13 cellular contexts compared by ENCODE assay signal in the genomic region with DNA sequence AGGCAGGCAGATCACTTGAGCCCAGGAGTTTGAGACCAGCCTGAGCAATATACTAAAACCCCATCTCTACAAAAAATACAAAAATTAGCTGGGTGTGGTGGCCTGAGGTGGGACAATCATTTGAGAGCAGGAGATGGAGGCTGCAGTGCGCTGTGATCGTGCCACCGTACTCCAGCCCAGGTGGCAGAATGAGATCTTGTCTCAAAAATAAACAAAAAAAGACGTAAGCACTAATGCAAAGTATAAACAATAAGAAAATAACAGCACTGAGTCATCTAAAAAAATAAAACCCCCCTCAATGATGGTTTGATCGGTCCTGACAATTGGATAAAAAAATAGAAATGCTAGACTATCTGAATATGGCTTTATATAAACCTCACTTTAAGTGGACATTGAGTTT. TPM values are rescaled to one million over a fixed set of nuclear protein-coding genes. Genes with fewer than 3 reads are reported as not detected.
DNase-seq lines count a peak whose midpoint lies in the region; ATAC-seq and TF ChIP-seq lines count a peak whose summit lies in the region.
"Had no signal": no experiment of that assay in that cellular context is flagged by ENCODE, and none has a peak within 500 bp of the region (broad histone marks: within the 10 kb centered on the region; RNA-seq: fewer than 3 reads in every experiment).

No MANE protein-coding gene starts in this region.

- peaks cover 4% of the 10 kb centered on the region; the same call in 1 of the 2 replicates for H3K36me3 ChIP-seq in SU-DHL-6 (ENCODE audit: low read length)
- no peaks in the 10 kb centered on the region for H3K36me3 ChIP-seq in effector memory CD4-positive, alpha-beta T cell (ENCODE audit: control insufficient read depth, insufficient read depth, low read length)
- H3K36me3 ChIP-seq in suprapubic skin = no peaks in the 10 kb centered on the region

- peaks cover 39% of the 10 kb centered on the region for H3K4me1 ChIP-seq in effector memory CD4-positive, alpha-beta T cell (ENCODE audit: control insufficient read depth, insufficient read depth, low read length, poor library complexity, severe bottlenecking)
- H3K4me1 ChIP-seq in suprapubic skin = peaks cover 62% of the 10 kb centered on the region

- H3K79me2 ChIP-seq in SU-DHL-6 (ENCODE audit: insufficient read depth, low read length) = peaks cover 82% of the 10 kb centered on the region

- H3K9me3 Mint-ChIP-seq in activated naive CD4-positive, alpha-beta T cell treated with anti-CD3 and anti-CD28 coated beads, Interleukin-2, amount 10 ng/mL, durations not matched to agents 7 days and 5 days = no peaks in the 10 kb centered on the region
- no peaks in the 10 kb centered on the region for H3K9me3 Mint-ChIP-seq in stimulated activated memory B cell treated with anti-CD40 and anti-IgM and Interleukin-4, amounts not matched to agents 10 μg/mL and 1 μg/mL and 100 μg/mL, for 72 hours

- H3F3A ChIP-seq in SU-DHL-6 (ENCODE audit: insufficient read depth) = peaks cover 18% of the 10 kb centered on the region

- H3K27me3 ChIP-seq in SU-DHL-6 (ENCODE audit: low read length) (no peaks in the 10 kb centered on the region), suprapubic skin (no peaks in the 10 kb centered on the region)
- H3K27me3 ChIP-seq in effector memory CD4-positive, alpha-beta T cell (replicated peaks; ENCODE audit: control insufficient read depth, insufficient read depth, low read length, poor library complexity, severe bottlenecking) = no peaks in the 10 kb centered on the region
- H3K27me3 ChIP-seq: SJSA1 had no signal

- CTCF ChIA-PET in activated naive CD4-positive, alpha-beta T cell treated with anti-CD3 and anti-CD28 coated beads, Interleukin-2, amount 10 ng/mL, durations not matched to agents 7 days and 5 days (lab: Charles Lee) = interaction anchor here (0.7 to 3.2 kb wide), 5 partner anchors 10 to 268 kb away, joined by 3 to 16 read pairs (median 5); a partner anchor contains a TSS

- H3K27ac ChIP-seq in SU-DHL-6 (ENCODE audit: low read depth, low read length) (no peak overlapping the region; the same call in 1 of the 2 replicates), suprapubic skin (no peak overlapping the region)
- peak overlapping the region; percentile 31 for H3K27ac ChIP-seq in effector memory CD4-positive, alpha-beta T cell (ENCODE audit: insufficient read depth, low read length, poor library complexity, severe bottlenecking)
- H3K27ac ChIP-seq: SJSA1 had no signal

- H3K9me3 ChIP-seq in SU-DHL-6 (ENCODE audit: insufficient read depth, low read length) (no peaks in the 10 kb centered on the region), suprapubic skin (no peaks in the 10 kb centered on the region)
- H3K9me3 ChIP-seq in effector memory CD4-positive, alpha-beta T cell (ENCODE audit: control insufficient read depth, low read length) = no peaks in the 10 kb centered on the region
- H3K9me3 ChIP-seq: SJSA1 had no signal

- peak overlapping the region; percentile 91 for H3K4me2 ChIP-seq in SU-DHL-6 (ENCODE audit: low read depth, low read length, poor library complexity, severe bottlenecking)

- peaks cover 27% of the 10 kb centered on the region for H3K36me3 Mint-ChIP-seq in activated naive CD4-positive, alpha-beta T cell treated with anti-CD3 and anti-CD28 coated beads, Interleukin-2, amount 10 ng/mL, durations not matched to agents 7 days and 5 days
- H3K36me3 Mint-ChIP-seq in stimulated activated memory B cell treated with anti-CD40 and anti-IgM and Interleukin-4, amounts not matched to agents 10 μg/mL and 1 μg/mL and 100 μg/mL, for 72 hours = peaks cover 34% of the 10 kb centered on the region

- ATAC-seq in stimulated activated memory B cell treated with anti-CD40 and anti-IgM and Interleukin-4, amounts not matched to agents 10 μg/mL and 1 μg/mL and 100 μg/mL, for 72 hours = no peak

- peaks cover 12% of the 10 kb centered on the region; the same call in 1 of the 2 replicates for H4K20me1 ChIP-seq in SU-DHL-6 (ENCODE audit: low read depth, low read length)

- TF ChIP-seq POLR2A in suprapubic skin (IDR thresholded peaks at IDR 0.05) = no peak

- no peak overlapping the region for H3K9ac ChIP-seq in SU-DHL-6 (ENCODE audit: low read length)

- WGBS in suprapubic skin = 89% methylated on average over 5 of the region's 5 CpGs

- no peak for DNase-seq in activated naive CD4-positive, alpha-beta T cell treated with anti-CD3 and anti-CD28 coated beads, Interleukin-2, amount 10 ng/mL, durations not matched to agents 7 days and 5 days
- no peak for DNase-seq in activated naive CD4-positive, alpha-beta T cell (lab: John Stamatoyannopoulos, UW)
- no peak for DNase-seq in effector memory CD4-positive, alpha-beta T cell
- DNase-seq in NCI-H524 treated with DMSO at 0.1 percent for 48 hours (lab: John Stamatoyannopoulos, UW) (no peak), suprapubic skin (ENCODE audit: low spot score in 2 of 2) (no peak), NCI-H774 (lab: John Stamatoyannopoulos, UW) (no peak)
- DNase-seq: HCEC 1CT, mammary epithelial cell, OCI-M1 had no signal

- H3K27ac Mint-ChIP-seq in activated naive CD4-positive, alpha-beta T cell treated with anti-CD3 and anti-CD28 coated beads, Interleukin-2, amount 10 ng/mL, durations not matched to agents 7 days and 5 days = peak overlapping the region; percentile 60
- H3K27ac Mint-ChIP-seq in stimulated activated memory B cell treated with anti-CD40 and anti-IgM and Interleukin-4, amounts not matched to agents 10 μg/mL and 1 μg/mL and 100 μg/mL, for 72 hours = peak overlapping the region; percentile 99

- H3K4me1 Mint-ChIP-seq in activated naive CD4-positive, alpha-beta T cell treated with anti-CD3 and anti-CD28 coated beads, Interleukin-2, amount 10 ng/mL, durations not matched to agents 7 days and 5 days = peaks cover 70% of the 10 kb centered on the region
- peaks cover 66% of the 10 kb centered on the region for H3K4me1 Mint-ChIP-seq in stimulated activated memory B cell treated with anti-CD40 and anti-IgM and Interleukin-4, amounts not matched to agents 10 μg/mL and 1 μg/mL and 100 μg/mL, for 72 hours

- no peak for TF ChIP-seq EP300 in suprapubic skin (IDR thresholded peaks at IDR 0.05)

- H3K27me3 Mint-ChIP-seq in activated naive CD4-positive, alpha-beta T cell treated with anti-CD3 and anti-CD28 coated beads, Interleukin-2, amount 10 ng/mL, durations not matched to agents 7 days and 5 days = no peaks in the 10 kb centered on the region
- H3K27me3 Mint-ChIP-seq in stimulated activated memory B cell treated with anti-CD40 and anti-IgM and Interleukin-4, amounts not matched to agents 10 μg/mL and 1 μg/mL and 100 μg/mL, for 72 hours = no peaks in the 10 kb centered on the region

- H3K9me2 ChIP-seq in SU-DHL-6 (replicated peaks; ENCODE audit: insufficient read depth, low read length) = no peaks in the 10 kb centered on the region

- TF ChIP-seq CTCF in SU-DHL-6 (IDR thresholded peaks at IDR 0.05; ENCODE audit: insufficient read depth, low read length, poor library complexity, severe bottlenecking) (no peak), suprapubic skin (IDR thresholded peaks at IDR 0.05) (no peak)

- peak overlapping the region; percentile 83 for H3K4me3 Mint-ChIP-seq in activated naive CD4-positive, alpha-beta T cell treated with anti-CD3 and anti-CD28 coated beads, Interleukin-2, amount 10 ng/mL, durations not matched to agents 7 days and 5 days
- peak overlapping the region; percentile 92 for H3K4me3 Mint-ChIP-seq in stimulated activated memory B cell treated with anti-CD40 and anti-IgM and Interleukin-4, amounts not matched to agents 10 μg/mL and 1 μg/mL and 100 μg/mL, for 72 hours

- H3K4me3 ChIP-seq in SU-DHL-6 (ENCODE audit: insufficient read depth, low read length, poor library complexity, severe bottlenecking) (no peak overlapping the region), suprapubic skin (no peak overlapping the region)
- H3K4me3 ChIP-seq in effector memory CD4-positive, alpha-beta T cell (ENCODE audit: insufficient read depth, low read depth, low read length, poor library complexity, severe bottlenecking) = peak overlapping the region; percentile 98
- H3K4me3 ChIP-seq: SJSA1 had no signal

- H2AFZ ChIP-seq in SU-DHL-6 (ENCODE audit: low read depth, low read length, severe bottlenecking) = no peak overlapping the region

RNA-seq across cellular contexts. Expression of a gene that starts 3.6 kb away (rescaled TPM):
- 10 to 100 TPM; 61.7 to 96.0 (median 71.4) TPM for total RNA-seq in suprapubic skin

RNA-seq across cellular contexts. Expression of a gene that starts 44.3 kb away (rescaled TPM):
- total RNA-seq in suprapubic skin = 100 to 1,000 TPM; 177 to 341 (median 313) TPM
- total RNA-seq: epithelial cell of proximal tubule, SJSA1 had no signal
